Comparison of ENCODE assay signal across 27 cellular contexts in genomic region chr1:22537441-22538139, GRCh38. TPM values are rescaled to one million over a fixed set of nuclear protein-coding genes. Genes with fewer than 3 reads are reported as not detected.
"Had no signal": no experiment of that assay in that cellular context is flagged by ENCODE, and none has a peak within 500 bp of the region (broad histone marks: within the 10 kb centered on the region; RNA-seq: fewer than 3 reads in every experiment).

No MANE protein-coding gene starts in this region.

- ATAC-seq: activated CD4-positive, CD25-positive, alpha-beta regulatory T cell treated with anti-CD3 and anti-CD28 coated beads, Interleukin-2, amount 50 U/mL, for 24 hours; activated CD8-positive, alpha-beta memory T cell treated with anti-CD3 and anti-CD28 coated beads, Interleukin-2, amount 10 ng/mL, durations not matched to agents 7 days and 5 days; activated CD8-positive, alpha-beta T cell treated with anti-CD3 and anti-CD28 coated beads for 36 hours; foreskin keratinocyte had no signal

- H3K36me3 Mint-ChIP-seq: activated CD8-positive, alpha-beta memory T cell treated with anti-CD3 and anti-CD28 coated beads, Interleukin-2, amount 10 ng/mL, durations not matched to agents 7 days and 5 days; brain had no signal

- H3K9me3 Mint-ChIP-seq: activated CD4-positive, alpha-beta T cell treated with anti-CD3 and anti-CD28 coated beads, Interleukin-2, amount 10 ng/mL, durations not matched to agents 7 days and 5 days; activated CD8-positive, alpha-beta T cell treated with anti-CD3 and anti-CD28 coated beads for 36 hours; activated naive CD4-positive, alpha-beta T cell treated with anti-CD3 and anti-CD28 coated beads, Interleukin-2, amount 50 U/mL, for 24 hours; activated T-helper 1 cell treated with anti-CD3 and anti-CD28 coated beads, Interleukin-12 subunit alpha, Interleukin-12 subunit beta, Interleukin-2, Interleukin-4 antibody, amounts not matched to agents 30 ng/mL and 10 ng/mL and 1 ng/mL, durations not matched to agents 14 hours and 24 hours and 36 hours; brain; memory B cell; nephron progenitor cell; stimulated activated naive CD8-positive, alpha-beta T cell treated with anti-CD3 and anti-CD28 coated beads, Interleukin-15, Interleukin-2, amounts not matched to agents 100 ng/mL and 50 ng/mL, for 24 hours; T-helper 2 cell treated with Interferon-gamma antibody and Interleukin-4, amounts not matched to agents 5 μg/mL and 100 μg/mL, for 36 hours had no signal

- H3K9me3 ChIP-seq: prostate gland, tibial artery had no signal

- H3K27me3 Mint-ChIP-seq: activated CD4-positive, alpha-beta T cell treated with anti-CD3 and anti-CD28 coated beads, Interleukin-2, amount 10 ng/mL, durations not matched to agents 7 days and 5 days; activated CD8-positive, alpha-beta memory T cell treated with anti-CD3 and anti-CD28 coated beads, Interleukin-2, amount 10 ng/mL, durations not matched to agents 7 days and 5 days; activated CD8-positive, alpha-beta T cell treated with anti-CD3 and anti-CD28 coated beads for 36 hours; activated naive CD4-positive, alpha-beta T cell treated with anti-CD3 and anti-CD28 coated beads, Interleukin-2, amount 50 U/mL, for 24 hours; brain; memory B cell; stimulated activated naive CD8-positive, alpha-beta T cell treated with anti-CD3 and anti-CD28 coated beads, Interleukin-15, Interleukin-2, amounts not matched to agents 100 ng/mL and 50 ng/mL, for 24 hours had no signal

- H3K36me3 ChIP-seq: prostate gland had no signal

- H3K4me3 ChIP-seq: prostate gland, tibial artery had no signal

- H3K27me3 ChIP-seq: foreskin keratinocyte had no signal

- H3K27ac Mint-ChIP-seq: activated CD4-positive, alpha-beta T cell treated with anti-CD3 and anti-CD28 coated beads, Interleukin-2, amount 10 ng/mL, durations not matched to agents 7 days and 5 days; activated CD8-positive, alpha-beta memory T cell treated with anti-CD3 and anti-CD28 coated beads, Interleukin-2, amount 10 ng/mL, durations not matched to agents 7 days and 5 days; activated CD8-positive, alpha-beta T cell treated with anti-CD3 and anti-CD28 coated beads for 36 hours; activated naive CD4-positive, alpha-beta T cell treated with anti-CD3 and anti-CD28 coated beads, Interleukin-2, amount 50 U/mL, for 24 hours; activated T-helper 1 cell treated with anti-CD3 and anti-CD28 coated beads, Interleukin-12 subunit alpha, Interleukin-12 subunit beta, Interleukin-2, Interleukin-4 antibody, amounts not matched to agents 30 ng/mL and 10 ng/mL and 1 ng/mL, durations not matched to agents 14 hours and 24 hours and 36 hours; memory B cell; nephron progenitor cell; stimulated activated naive CD8-positive, alpha-beta T cell treated with anti-CD3 and anti-CD28 coated beads, Interleukin-15, Interleukin-2, amounts not matched to agents 100 ng/mL and 50 ng/mL, for 24 hours; T-helper 2 cell treated with Interferon-gamma antibody and Interleukin-4, amounts not matched to agents 5 μg/mL and 100 μg/mL, for 36 hours had no signal

- H3K4me1 ChIP-seq: foreskin keratinocyte, prostate gland, tibial artery had no signal

- H3K4me3 Mint-ChIP-seq: activated CD4-positive, alpha-beta T cell treated with anti-CD3 and anti-CD28 coated beads, Interleukin-2, amount 10 ng/mL, durations not matched to agents 7 days and 5 days; activated CD8-positive, alpha-beta memory T cell treated with anti-CD3 and anti-CD28 coated beads, Interleukin-2, amount 10 ng/mL, durations not matched to agents 7 days and 5 days; activated CD8-positive, alpha-beta T cell treated with anti-CD3 and anti-CD28 coated beads for 36 hours; activated naive CD4-positive, alpha-beta T cell treated with anti-CD3 and anti-CD28 coated beads, Interleukin-2, amount 50 U/mL, for 24 hours; activated T-helper 1 cell treated with anti-CD3 and anti-CD28 coated beads, Interleukin-12 subunit alpha, Interleukin-12 subunit beta, Interleukin-2, Interleukin-4 antibody, amounts not matched to agents 30 ng/mL and 10 ng/mL and 1 ng/mL, durations not matched to agents 14 hours and 24 hours and 36 hours; brain; memory B cell; nephron progenitor cell; stimulated activated naive CD8-positive, alpha-beta T cell treated with anti-CD3 and anti-CD28 coated beads, Interleukin-15, Interleukin-2, amounts not matched to agents 100 ng/mL and 50 ng/mL, for 24 hours; T-helper 2 cell treated with Interferon-gamma antibody and Interleukin-4, amounts not matched to agents 5 μg/mL and 100 μg/mL, for 36 hours had no signal

- H3K27ac ChIP-seq: foreskin keratinocyte, prostate gland, tibial artery, VCaP had no signal

- DNase-seq: activated CD4-positive, alpha-beta T cell treated with anti-CD3 and anti-CD28 coated beads, Interleukin-2, amount 10 ng/mL, durations not matched to agents 7 days and 5 days; activated CD8-positive, alpha-beta memory T cell treated with anti-CD3 and anti-CD28 coated beads, Interleukin-2, amount 10 ng/mL, durations not matched to agents 7 days and 5 days; activated CD8-positive, alpha-beta T cell treated with anti-CD3 and anti-CD28 coated beads for 36 hours; activated gamma-delta T cell treated with Interleukin-2 at 50 U/mL for 16 hours; aorta; dermis blood vessel endothelial cell; effector memory CD4-positive, alpha-beta T cell; foreskin keratinocyte; nephron progenitor cell; stimulated activated CD4-positive, alpha-beta T cell treated with anti-CD3 and anti-CD28 coated beads, Interleukin-12 subunit alpha, Interleukin-12 subunit beta, amount 100 ng/mL, for 4 hours; stimulated activated CD4-positive, alpha-beta T cell treated with anti-CD3 and anti-CD28 coated beads, Interleukin-4, amount 100 ng/mL, for 4 hours; tibial artery had no signal

RNA-seq across cellular contexts. Expression of gene EPHA8, which starts 25.7 kb away (rescaled TPM):
- total RNA-seq: activated CD4-positive, alpha-beta T cell treated with anti-CD3 and anti-CD28 coated beads, Interleukin-2, amount 10 ng/mL, durations not matched to agents 7 days and 5 days; activated CD8-positive, alpha-beta memory T cell treated with anti-CD3 and anti-CD28 coated beads, Interleukin-2, amount 10 ng/mL, durations not matched to agents 7 days and 5 days; activated CD8-positive, alpha-beta T cell treated with anti-CD3 and anti-CD28 coated beads for 36 hours; activated T-helper 1 cell treated with anti-CD3 and anti-CD28 coated beads, Interleukin-12 subunit alpha, Interleukin-12 subunit beta, Interleukin-2, Interleukin-4 antibody, amounts not matched to agents 30 ng/mL and 10 ng/mL and 1 ng/mL, durations not matched to agents 14 hours and 24 hours and 36 hours; aorta; dermis blood vessel endothelial cell; foreskin keratinocyte; glomerular endothelial cell; liver; mononuclear cell; myocyte; omental fat pad; ureter had no signal
- polyA plus RNA-seq: aorta, foreskin keratinocyte, liver had no signal
